1 cellular context compared by ENCODE assay signal in the genomic region with DNA sequence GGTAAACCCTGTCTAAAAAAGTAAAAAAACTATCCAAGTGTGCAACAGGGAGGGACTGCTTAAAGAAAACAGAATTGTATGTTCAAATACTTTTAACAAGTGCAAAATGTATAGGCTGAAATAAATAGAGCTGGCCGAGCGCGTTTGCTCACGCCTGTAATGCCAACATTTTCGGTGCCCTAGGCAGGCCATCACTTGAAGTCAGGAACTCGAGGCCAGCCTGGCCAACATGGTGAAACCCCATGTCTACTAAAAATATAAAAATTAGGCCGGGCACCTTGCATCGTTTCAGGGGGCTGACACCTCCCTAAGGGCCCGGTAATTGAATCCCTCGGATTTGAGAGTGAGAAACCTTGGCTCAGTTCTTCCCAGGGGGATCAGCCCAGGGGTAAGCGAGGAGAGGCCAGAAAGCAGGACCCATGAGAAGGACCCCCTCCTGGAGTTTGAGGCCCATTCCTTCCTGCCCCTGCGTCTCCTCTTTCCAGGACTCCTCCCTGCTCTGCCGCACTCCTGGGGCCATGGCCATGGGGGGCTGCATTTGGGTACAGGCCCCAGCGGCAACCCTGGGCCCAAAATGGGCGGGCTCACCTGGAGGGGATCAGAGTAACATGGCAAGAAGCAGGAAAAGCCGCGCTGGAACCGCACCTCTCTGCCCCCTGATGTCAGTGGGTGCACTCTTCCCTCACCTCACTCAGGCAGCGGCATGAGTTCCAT.
TF ChIP-seq lines count a peak whose summit lies in the region.

No MANE protein-coding gene starts in this region.

TF ChIP-seq in HCT116, 20 proteins besides CTCF, POLR2A, EP300 and RAD21 (continued from another document):
- TF ChIP-seq, protein P1, sequence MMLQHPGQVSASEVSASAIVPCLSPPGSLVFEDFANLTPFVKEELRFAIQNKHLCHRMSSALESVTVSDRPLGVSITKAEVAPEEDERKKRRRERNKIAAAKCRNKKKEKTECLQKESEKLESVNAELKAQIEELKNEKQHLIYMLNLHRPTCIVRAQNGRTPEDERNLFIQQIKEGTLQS (IDR thresholded peaks at IDR 0.05): no peak
- TF ChIP-seq EZH2phosphoT487 (IDR thresholded peaks at IDR 0.05; ENCODE audit: borderline replicate concordance): no peak
- TF ChIP-seq YY1 (IDR thresholded peaks at IDR 0.05; ENCODE audit: extremely low read depth, insufficient replicate concordance, low read depth, low read length): no peak
- TF ChIP-seq JUND (IDR thresholded peaks at IDR 0.05): no peak
- TF ChIP-seq CEBPB (IDR thresholded peaks at IDR 0.05; ENCODE audit: low read depth): no peak
- TF ChIP-seq, protein P2, sequence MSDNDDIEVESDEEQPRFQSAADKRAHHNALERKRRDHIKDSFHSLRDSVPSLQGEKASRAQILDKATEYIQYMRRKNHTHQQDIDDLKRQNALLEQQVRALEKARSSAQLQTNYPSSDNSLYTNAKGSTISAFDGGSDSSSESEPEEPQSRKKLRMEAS (IDR thresholded peaks at IDR 0.05): no peak
- no peak for TF ChIP-seq FOSL1 (IDR thresholded peaks at IDR 0.05; ENCODE audit: low read depth)
- no peak for TF ChIP-seq EGR1 (IDR thresholded peaks at IDR 0.05; ENCODE audit: low read depth)
- no peak for TF ChIP-seq ELF1 (IDR thresholded peaks at IDR 0.05; ENCODE audit: borderline replicate concordance, low read depth)
- TF ChIP-seq POLR2AphosphoS5 (IDR thresholded peaks at IDR 0.05; ENCODE audit: low read depth, low read length): no peak
- TF ChIP-seq, protein P3, sequence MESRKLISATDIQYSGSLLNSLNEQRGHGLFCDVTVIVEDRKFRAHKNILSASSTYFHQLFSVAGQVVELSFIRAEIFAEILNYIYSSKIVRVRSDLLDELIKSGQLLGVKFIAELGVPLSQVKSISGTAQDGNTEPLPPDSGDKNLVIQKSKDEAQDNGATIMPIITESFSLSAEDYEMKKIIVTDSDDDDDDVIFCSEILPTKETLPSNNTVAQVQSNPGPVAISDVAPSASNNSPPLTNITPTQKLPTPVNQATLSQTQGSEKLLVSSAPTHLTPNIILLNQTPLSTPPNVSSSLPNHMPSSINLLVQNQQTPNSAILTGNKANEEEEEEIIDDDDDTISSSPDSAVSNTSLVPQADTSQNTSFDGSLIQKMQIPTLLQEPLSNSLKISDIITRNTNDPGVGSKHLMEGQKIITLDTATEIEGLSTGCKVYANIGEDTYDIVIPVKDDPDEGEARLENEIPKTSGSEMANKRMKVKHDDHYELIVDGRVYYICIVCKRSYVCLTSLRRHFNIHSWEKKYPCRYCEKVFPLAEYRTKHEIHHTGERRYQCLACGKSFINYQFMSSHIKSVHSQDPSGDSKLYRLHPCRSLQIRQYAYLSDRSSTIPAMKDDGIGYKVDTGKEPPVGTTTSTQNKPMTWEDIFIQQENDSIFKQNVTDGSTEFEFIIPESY (IDR thresholded peaks at IDR 0.05; ENCODE audit: extremely low read depth, insufficient replicate concordance, low read length): no peak
- no peak for TF ChIP-seq TCF7L2 (IDR thresholded peaks at IDR 0.05; ENCODE audit: borderline replicate concordance, extremely low read depth, insufficient read depth, insufficient read length)
- TF ChIP-seq ZNF274 (IDR thresholded peaks at IDR 0.05; ENCODE audit: low read depth, low read length): no peak
TF ChIP-seq in HCT116: peak in this region for 0.
